Comparison of ENCODE assay signal across 1 cellular context in the genomic region with DNA sequence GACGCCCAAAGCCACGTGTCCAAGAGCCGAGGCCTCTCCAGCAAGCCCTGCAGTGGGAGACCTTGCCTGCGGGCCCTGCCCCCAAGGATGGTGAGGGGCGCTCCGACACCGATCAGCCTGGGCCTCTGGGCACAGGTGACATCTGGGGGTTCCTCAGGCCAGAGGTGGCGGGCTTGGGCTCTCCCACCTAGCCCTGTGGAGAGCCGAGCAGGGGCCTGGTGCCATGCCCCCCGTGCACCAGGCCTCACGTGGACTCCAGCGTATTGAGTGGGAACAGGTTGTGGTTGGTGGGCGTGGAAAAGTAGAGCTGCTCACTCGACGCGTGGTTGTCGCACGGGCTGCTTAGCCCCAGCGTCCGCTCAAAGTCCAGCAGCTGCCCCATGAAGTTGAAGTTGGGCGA.
TF ChIP-seq lines count a peak whose summit lies in the region.

No MANE protein-coding gene starts in this region.

TF ChIP-seq in K562, 482 proteins besides CTCF, POLR2A, EP300 and RAD21:
- TF ChIP-seq U2AF2 (optimal IDR thresholded peaks at IDR 0.05; ENCODE audit: low read depth, low read length): no peak
- TF ChIP-seq TEAD1 (CRISPR knock-in tag; IDR thresholded peaks at IDR 0.05): no peak
- no peak for TF ChIP-seq GATAD2A (IDR thresholded peaks at IDR 0.05)
- TF ChIP-seq RBFOX2 (IDR thresholded peaks at IDR 0.05; ENCODE audit: low read depth, low read length): peak; percentile 29; the same call in 1 of the 2 replicates
- peak; percentile 23; the same call in 1 of the 2 replicates for TF ChIP-seq POLR2G (IDR thresholded peaks at IDR 0.05; ENCODE audit: low read depth, low read length)
TF ChIP-seq in K562: peak in this region for 2.
